ENCODE assay signal across 11 cellular contexts in the genomic region with DNA sequence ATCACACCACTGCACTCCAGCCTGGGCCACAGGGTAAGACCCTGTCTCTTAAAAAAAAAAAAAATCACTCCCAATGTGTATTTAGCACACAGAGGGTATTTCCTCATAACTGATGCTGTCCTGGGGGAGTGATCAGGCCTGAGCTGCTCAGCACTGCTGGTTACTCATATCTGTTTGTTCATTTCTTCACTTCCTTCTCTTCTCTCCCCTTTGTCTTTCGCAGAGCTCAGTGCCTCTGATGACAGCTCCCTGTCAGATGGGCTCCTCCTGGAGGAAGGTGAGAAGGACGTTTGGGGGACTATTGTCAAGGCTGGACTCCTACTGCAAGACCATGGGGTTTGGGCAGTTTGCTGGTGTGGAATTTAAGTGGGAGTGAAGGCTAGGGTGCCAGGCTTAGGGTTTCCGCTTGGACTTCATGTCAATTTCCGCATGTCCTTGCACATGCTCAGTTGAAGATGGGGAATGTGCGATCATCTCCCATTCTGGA. TPM values are rescaled to one million over a fixed set of nuclear protein-coding genes. Genes with fewer than 3 reads are reported as not detected.
DNase-seq lines count a peak whose midpoint lies in the region; ATAC-seq and TF ChIP-seq lines count a peak whose summit lies in the region.
"Had no signal": no experiment of that assay in that cellular context is flagged by ENCODE, and none has a peak within 500 bp of the region (broad histone marks: within the 10 kb centered on the region; RNA-seq: fewer than 3 reads in every experiment).

No MANE protein-coding gene starts in this region.

- H3K27me3 ChIP-seq in colonic mucosa = no peaks in the 10 kb centered on the region
- H3K27me3 ChIP-seq in CD4-positive, alpha-beta memory T cell (ENCODE audit: insufficient read depth, low read length) = no peaks in the 10 kb centered on the region

- intact Hi-C loops in colonic mucosa (cut with DNase I) = no loop called here
- intact Hi-C loops in CD4-positive, alpha-beta memory T cell (cut with micrococcal nuclease) = no loop called here

- H3K27ac ChIP-seq in colonic mucosa = peak overlapping the region; percentile 88
- no peak overlapping the region for H3K27ac ChIP-seq in CD4-positive, alpha-beta memory T cell (ENCODE audit: low read depth, low read length)

- CTCF ChIA-PET in CD4-positive, alpha-beta memory T cell (lab: Charles Lee; ENCODE audit: partially characterized antibody) = interaction anchor here (0.9 kb wide), 1 partner anchor 17 kb away, joined by 3 read pairs; no protein-coding TSS in a partner anchor

- no peaks in the 10 kb centered on the region for H3K36me3 ChIP-seq in colonic mucosa
- H3K36me3 ChIP-seq in CD4-positive, alpha-beta memory T cell (ENCODE audit: insufficient read depth, low read length) = no peaks in the 10 kb centered on the region

- H3K9me3 ChIP-seq in colonic mucosa = no peaks in the 10 kb centered on the region
- no peaks in the 10 kb centered on the region for H3K9me3 ChIP-seq in CD4-positive, alpha-beta memory T cell (ENCODE audit: control insufficient read depth in 1 of 2, low read length in 2 of 2)

- peak; percentile 61 for ATAC-seq in GM19463 (IDR thresholded peaks at IDR 0.05; ENCODE audit: unreplicated experiment)
- ATAC-seq in HG03354 (IDR thresholded peaks at IDR 0.05; ENCODE audit: poor library complexity, severe bottlenecking, unreplicated experiment) = peak; percentile 62
- ATAC-seq in naive thymus-derived CD8-positive, alpha-beta T cell = no peak

- no peak overlapping the region for H3K4me3 Mint-ChIP-seq in naive thymus-derived CD8-positive, alpha-beta T cell
- H3K4me3 Mint-ChIP-seq in CD4-positive, alpha-beta memory T cell = no peak overlapping the region

- peak overlapping the region in 1 of 10 donors; percentile 75 for H3K27ac Mint-ChIP-seq in naive thymus-derived CD8-positive, alpha-beta T cell
- peak overlapping the region in 1 of 7 donors; percentile 66 for H3K27ac Mint-ChIP-seq in CD4-positive, alpha-beta memory T cell

- no peak overlapping the region for H3K4me3 ChIP-seq in colonic mucosa
- H3K4me3 ChIP-seq in CD4-positive, alpha-beta memory T cell (ENCODE audit: low read length in 2 of 2) = no peak overlapping the region

- H3K4me1 ChIP-seq in colonic mucosa = peaks cover 24% of the 10 kb centered on the region
- peaks cover 27% of the 10 kb centered on the region for H3K4me1 ChIP-seq in CD4-positive, alpha-beta memory T cell (ENCODE audit: insufficient read depth, low read length)

- DNase-seq in CD1c-positive myeloid dendritic cell (ENCODE audit: extremely low spot score) (peak; percentile 34), colonic mucosa (no peak), middle frontal gyrus (ENCODE audit: extremely low spot score, low spot score) (no peak), mesenteric fat pad (ENCODE audit: low spot score) (no peak)
- DNase-seq in naive thymus-derived CD8-positive, alpha-beta T cell = no peak
- DNase-seq in CD4-positive, alpha-beta memory T cell = no peak
- DNase-seq: activated CD4-positive, alpha-beta T cell treated with anti-CD3 and anti-CD28 coated beads, Interleukin-2, amount 50 U/mL, for 4 hours had no signal

- POLR2A ChIA-PET in naive thymus-derived CD8-positive, alpha-beta T cell (lab: Charles Lee) = no interaction called here
- POLR2A ChIA-PET in CD4-positive, alpha-beta memory T cell (lab: Charles Lee; ENCODE audit: partially characterized antibody) = no interaction called here

- peaks cover 4 to 15% (median 11%) of the 10 kb centered on the region in 4 donors for H3K4me1 Mint-ChIP-seq in naive thymus-derived CD8-positive, alpha-beta T cell
- H3K4me1 Mint-ChIP-seq in CD4-positive, alpha-beta memory T cell = peaks cover 8 to 24% (median 14%) of the 10 kb centered on the region in 4 donors

- H3K9ac ChIP-seq in colonic mucosa (ENCODE audit: low read depth in 2 of 2, low read length in 2 of 2) = peak overlapping the region; percentile 32 to 41

- TF ChIP-seq CTCF in colonic mucosa (IDR thresholded peaks at IDR 0.05) = no peak

- H3K27me3 Mint-ChIP-seq in naive thymus-derived CD8-positive, alpha-beta T cell = peaks cover 0 to 5% (median 0%) of the 10 kb centered on the region in 5 donors
- peaks cover 0 to 3% of the 10 kb centered on the region in 2 donors for H3K27me3 Mint-ChIP-seq in CD4-positive, alpha-beta memory T cell

- H3K9me3 Mint-ChIP-seq in naive thymus-derived CD8-positive, alpha-beta T cell = no peaks in the 10 kb centered on the region
- H3K9me3 Mint-ChIP-seq in CD4-positive, alpha-beta memory T cell = no peaks in the 10 kb centered on the region

- no peaks in the 10 kb centered on the region for H3K36me3 Mint-ChIP-seq in naive thymus-derived CD8-positive, alpha-beta T cell
- H3K36me3 Mint-ChIP-seq in CD4-positive, alpha-beta memory T cell = no peaks in the 10 kb centered on the region

RNA-seq across cellular contexts. Expression of a gene that starts 13.0 kb away (rescaled TPM):
- total RNA-seq in colonic mucosa = 100 to 1,000 TPM; 127 to 167 TPM
- total RNA-seq in naive thymus-derived CD8-positive, alpha-beta T cell = not detected
- polyA plus RNA-seq in naive thymus-derived CD8-positive, alpha-beta T cell = not detected
- 0.16 TPM for total RNA-seq in mesenteric fat pad
- total RNA-seq in CD4-positive, alpha-beta memory T cell = under 1 TPM; 0.20 to 0.28 TPM
- under 1 TPM in 1 of 2 donors, not detected in 1; 0.70 TPM for polyA plus RNA-seq in CD4-positive, alpha-beta memory T cell
- polyA plus RNA-seq: endothelial cell of umbilical vein had no signal

RNA-seq across cellular contexts. Expression of a gene that starts 34.9 kb away (rescaled TPM):
- total RNA-seq in colonic mucosa (under 1 TPM; 0.19 to 0.27 TPM), mesenteric fat pad (not detected)
- not detected for total RNA-seq in naive thymus-derived CD8-positive, alpha-beta T cell
- under 1 TPM; 0.15 to 0.94 (median 0.30) TPM for polyA plus RNA-seq in naive thymus-derived CD8-positive, alpha-beta T cell
- total RNA-seq in CD4-positive, alpha-beta memory T cell = 1 to 10 TPM; 7.7 to 9.2 TPM
- 10 to 100 TPM; 23.0 to 66.5 TPM for polyA plus RNA-seq in CD4-positive, alpha-beta memory T cell
- total RNA-seq: endothelial cell of umbilical vein, M059J had no signal
- polyA plus RNA-seq: endothelial cell of umbilical vein had no signal

Comparison
In these comparisons a context has a peak if more than half of its experiments do, and no peak if none do; other contexts are left out.
1. ATAC-seq: peak in GM19463 (single experiment) and HG03354 (single experiment); none in naive thymus-derived CD8-positive, alpha-beta T cell (0 of 2).
2. RNA of a gene that starts 13.0 kb away (total RNA-seq): 127 to 167 TPM in colonic mucosa; 0.20 to 0.28 TPM in CD4-positive, alpha-beta memory T cell, 0.16 TPM in mesenteric fat pad (single experiment) and not detected in naive thymus-derived CD8-positive, alpha-beta T cell; every median in the first group is over 10 times any median in the second.